In the genomic region with DNA sequence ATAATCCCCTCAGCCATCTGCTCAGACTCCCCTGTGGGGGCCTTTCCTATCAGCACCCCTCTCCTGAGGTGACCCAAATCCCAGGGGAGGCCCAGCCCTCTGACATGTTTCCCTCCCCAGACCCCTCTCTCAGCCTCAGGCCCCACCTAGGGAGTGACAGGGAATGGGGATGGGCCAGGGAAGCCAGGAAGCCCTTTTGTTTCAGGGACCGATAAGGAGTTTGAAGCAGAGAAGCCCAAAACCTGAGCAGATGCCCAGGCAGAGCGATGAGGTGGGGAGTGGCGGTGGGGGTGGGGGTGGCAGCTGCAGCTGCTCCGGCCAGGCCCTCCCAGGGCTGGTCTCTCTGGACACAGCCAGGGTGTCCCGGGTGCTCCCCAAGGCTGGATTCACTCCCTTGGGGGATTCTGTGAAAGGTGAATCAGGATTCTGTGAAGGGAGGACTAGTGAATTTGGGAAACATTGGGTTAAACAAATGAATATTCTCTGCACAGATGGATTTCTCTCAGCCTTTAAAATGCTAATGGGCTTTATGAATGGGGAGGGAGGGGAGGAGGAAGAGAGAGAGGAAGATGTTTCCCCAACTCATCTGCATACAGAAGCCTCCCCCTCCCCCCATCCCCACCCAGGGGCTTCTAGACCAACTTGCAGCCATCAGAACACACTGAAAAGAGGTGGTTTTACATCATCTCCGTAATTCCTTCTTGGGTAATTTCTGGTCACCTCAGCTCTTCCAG, we compare ENCODE assay signal across 11 cellular contexts. TPM values are rescaled to one million over a fixed set of nuclear protein-coding genes. Genes with fewer than 3 reads are reported as not detected.
DNase-seq lines count a peak whose midpoint lies in the region; TF ChIP-seq lines count a peak whose summit lies in the region.
"Had no signal": no experiment of that assay in that cellular context is flagged by ENCODE, and none has a peak within 500 bp of the region (broad histone marks: within the 10 kb centered on the region; RNA-seq: fewer than 3 reads in every experiment).

No MANE protein-coding gene starts in this region.

- H4K20me1 ChIP-seq in SU-DHL-6 (ENCODE audit: low read depth, low read length) = no peaks in the 10 kb centered on the region

- peaks cover 4% of the 10 kb centered on the region for H3K36me3 ChIP-seq in SU-DHL-6 (ENCODE audit: low read length)
- peaks cover 6% of the 10 kb centered on the region; the same call in 1 of the 2 replicates for H3K36me3 ChIP-seq in iPS DF 6.9 (ENCODE audit: control insufficient read depth, insufficient read depth, low read length)

- H3K4me1 ChIP-seq in iPS DF 6.9 (ENCODE audit: control insufficient read depth, insufficient read depth, low read length) = peaks cover 14% of the 10 kb centered on the region

- H3K4me3 Mint-ChIP-seq in activated CD4-positive, alpha-beta T cell treated with anti-CD3 and anti-CD28 coated beads, Interleukin-2, amount 10 ng/mL, durations not matched to agents 24 days and 14 days = peak overlapping the region; percentile 51

- peaks cover 59% of the 10 kb centered on the region for H3F3A ChIP-seq in SU-DHL-6 (ENCODE audit: insufficient read depth)

- H3K9me3 ChIP-seq in SU-DHL-6 (ENCODE audit: insufficient read depth, low read length) (no peaks in the 10 kb centered on the region), iPS DF 6.9 (ENCODE audit: control insufficient read depth, insufficient read depth, low read length) (no peaks in the 10 kb centered on the region)

- H3K27me3 ChIP-seq in SU-DHL-6 (ENCODE audit: low read length) = no peaks in the 10 kb centered on the region
- H3K27me3 ChIP-seq in iPS DF 6.9 (ENCODE audit: control insufficient read depth, insufficient read depth, low read length) = no peaks in the 10 kb centered on the region

- no peak overlapping the region for H3K4me3 ChIP-seq in SU-DHL-6 (ENCODE audit: insufficient read depth, low read length, poor library complexity, severe bottlenecking)
- H3K4me3 ChIP-seq in iPS DF 6.9 (ENCODE audit: low read length) = no peak overlapping the region

- H3K27ac ChIP-seq in SU-DHL-6 (ENCODE audit: low read depth, low read length) (peak overlapping the region; percentile 92), iPS DF 6.9 (ENCODE audit: low read length) (peak overlapping the region; percentile 67), temporal lobe (ENCODE audit: low read depth, low read length) (peak overlapping the region; percentile 92)

- peaks cover 11% of the 10 kb centered on the region; the same call in 1 of the 2 replicates for H3K79me2 ChIP-seq in SU-DHL-6 (ENCODE audit: insufficient read depth, low read length)

- no CpG with 5 or more reads among the region's 6 CpGs for WGBS in iPS DF 6.9 (ENCODE audit: insufficient coverage, insufficient read length)

- peak overlapping the region; percentile 96 for H3K27ac Mint-ChIP-seq in activated CD4-positive, alpha-beta T cell treated with anti-CD3 and anti-CD28 coated beads, Interleukin-2, amount 10 ng/mL, durations not matched to agents 24 days and 14 days

- no peak overlapping the region for H2AFZ ChIP-seq in SU-DHL-6 (ENCODE audit: low read depth, low read length, severe bottlenecking)

- H3K36me3 Mint-ChIP-seq in activated CD4-positive, alpha-beta T cell treated with anti-CD3 and anti-CD28 coated beads, Interleukin-2, amount 10 ng/mL, durations not matched to agents 24 days and 14 days (ENCODE audit: low read depth) = peaks cover 76% of the 10 kb centered on the region

- no peak for DNase-seq in activated CD4-positive, alpha-beta T cell treated with anti-CD3 and anti-CD28 coated beads, Interleukin-2, amount 10 ng/mL, durations not matched to agents 24 days and 14 days
- no peak for DNase-seq in activated CD4-positive, alpha-beta T cell treated with anti-CD3 and anti-CD28 coated beads, Interleukin-2, amount 50 U/mL, for 48 hours
- no peak for DNase-seq in iPS DF 6.9 (ENCODE audit: low read depth, low spot score)
- DNase-seq in HT-29 (ENCODE audit: low spot score) = no peak
- DNase-seq in central memory CD4-positive, alpha-beta T cell = no peak
- no peak for DNase-seq in NCI-H187 treated with DMSO at 0.1 percent for 48 hours (lab: John Stamatoyannopoulos, UW)
- DNase-seq: activated CD4-positive, alpha-beta T cell treated with anti-CD3 and anti-CD28 coated beads for 4 hours had no signal

- no peaks in the 10 kb centered on the region for H3K27me3 Mint-ChIP-seq in activated CD4-positive, alpha-beta T cell treated with anti-CD3 and anti-CD28 coated beads, Interleukin-2, amount 10 ng/mL, durations not matched to agents 24 days and 14 days

- intact Hi-C loops in activated CD4-positive, alpha-beta T cell treated with anti-CD3 and anti-CD28 coated beads, Interleukin-2, amount 10 ng/mL, durations not matched to agents 24 days and 14 days (cut with micrococcal nuclease) = no loop called here

- no peak for TF ChIP-seq CTCF in SU-DHL-6 (IDR thresholded peaks at IDR 0.05; ENCODE audit: insufficient read depth, low read length, poor library complexity, severe bottlenecking)

- no peaks in the 10 kb centered on the region for H3K9me3 Mint-ChIP-seq in activated CD4-positive, alpha-beta T cell treated with anti-CD3 and anti-CD28 coated beads, Interleukin-2, amount 10 ng/mL, durations not matched to agents 24 days and 14 days

- peaks cover 77% of the 10 kb centered on the region for H3K4me1 Mint-ChIP-seq in activated CD4-positive, alpha-beta T cell treated with anti-CD3 and anti-CD28 coated beads, Interleukin-2, amount 10 ng/mL, durations not matched to agents 24 days and 14 days

- no peaks in the 10 kb centered on the region for H3K9me2 ChIP-seq in SU-DHL-6 (replicated peaks; ENCODE audit: insufficient read depth, low read length)

- H3K4me2 ChIP-seq in SU-DHL-6 (ENCODE audit: low read depth, low read length, poor library complexity, severe bottlenecking) = no peak overlapping the region

- H3K9ac ChIP-seq in SU-DHL-6 (ENCODE audit: low read length) = no peak overlapping the region

RNA-seq across cellular contexts. Expression of a gene that starts 17.4 kb away (rescaled TPM):
- total RNA-seq in activated CD4-positive, alpha-beta T cell treated with anti-CD3 and anti-CD28 coated beads, Interleukin-2, amount 10 ng/mL, durations not matched to agents 24 days and 14 days = 149 and 150 TPM in 2 replicates
- 4.7 TPM for total RNA-seq in temporal lobe
- total RNA-seq in HT-29 (2014; rRNA removed; shearing (Covaris generic)) = 6.1 and 7.8 TPM in 2 replicates

RNA-seq across cellular contexts. Expression of a gene that starts 40.7 kb away (rescaled TPM):
- total RNA-seq in activated CD4-positive, alpha-beta T cell treated with anti-CD3 and anti-CD28 coated beads, Interleukin-2, amount 10 ng/mL, durations not matched to agents 24 days and 14 days = not detected in 2 replicates
- total RNA-seq in temporal lobe = not detected
- total RNA-seq in HT-29 (2014; rRNA removed; shearing (Covaris generic)) = not detected in 2 replicates
- total RNA-seq: bronchial epithelial cell, glomerular endothelial cell had no signal

RNA-seq across cellular contexts. Expression of a gene that starts 47.5 kb away (rescaled TPM):
- not detected in 2 replicates for total RNA-seq in activated CD4-positive, alpha-beta T cell treated with anti-CD3 and anti-CD28 coated beads, Interleukin-2, amount 10 ng/mL, durations not matched to agents 24 days and 14 days
- total RNA-seq in temporal lobe = not detected
- not detected in 2 replicates for total RNA-seq in HT-29 (2014; rRNA removed; shearing (Covaris generic))
- total RNA-seq: bronchial epithelial cell, glomerular endothelial cell had no signal

Comparison
In these comparisons a context has a peak if more than half of its experiments do, and no peak if none do; other contexts are left out.
1. RNA of a gene that starts 17.4 kb away (total RNA-seq): 149 to 150 TPM in activated CD4-positive, alpha-beta T cell treated with anti-CD3 and anti-CD28 coated beads, Interleukin-2, amount 10 ng/mL, durations not matched to agents 24 days and 14 days; 6.1 to 7.8 TPM in HT-29 and 4.7 TPM in temporal lobe (single experiment); every median in the first group is over 10 times any median in the second.
2. Peak in every context shown above with its lines, with median percentiles within 50 percentile points of each other: H3K27ac ChIP-seq.